In the genomic region with DNA sequence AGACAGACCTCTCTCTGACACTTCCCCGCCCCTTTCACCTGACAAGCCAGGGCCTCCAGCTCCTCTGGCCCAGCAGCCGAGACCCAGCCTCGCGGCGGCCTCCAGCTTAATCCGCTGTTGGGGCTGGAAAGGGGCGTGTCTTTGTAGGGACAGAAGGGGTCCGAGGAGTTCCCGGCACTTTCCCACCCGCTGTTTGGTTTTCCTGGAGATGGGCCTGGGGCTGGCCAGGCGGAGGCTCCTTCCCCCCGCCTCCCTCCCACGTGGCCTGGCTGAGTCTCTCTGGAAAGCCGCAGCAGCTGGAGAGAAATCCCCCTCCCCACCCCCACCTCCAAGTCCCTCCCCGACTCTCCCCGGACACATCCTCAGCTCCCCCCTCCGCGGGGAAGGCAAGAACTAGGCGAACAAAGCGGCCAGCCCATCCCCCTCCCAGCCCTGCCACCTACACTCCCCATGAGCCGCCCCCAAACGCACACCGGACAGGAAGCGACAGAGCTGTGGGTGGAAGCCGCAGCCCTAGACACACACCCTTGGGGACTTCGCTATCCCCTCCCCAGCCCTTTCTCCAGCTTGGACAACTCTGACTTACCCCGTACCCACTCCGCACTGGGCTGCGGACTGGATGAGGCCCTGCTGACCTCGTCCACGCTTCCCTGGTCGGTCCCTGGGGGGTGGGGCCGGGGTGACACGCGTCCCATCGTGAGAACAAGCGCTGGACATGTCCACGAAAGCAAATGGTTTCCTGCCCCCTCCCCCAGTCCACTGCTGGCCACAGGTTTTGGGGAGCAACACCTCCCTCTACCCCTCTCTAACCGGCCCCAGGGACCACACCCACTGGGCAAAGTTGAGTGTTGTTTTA, we compare ENCODE assay signal across 8 cellular contexts. TPM values are rescaled to one million over a fixed set of nuclear protein-coding genes. Genes with fewer than 3 reads are reported as not detected.
DNase-seq lines count a peak whose midpoint lies in the region; ATAC-seq and TF ChIP-seq lines count a peak whose summit lies in the region.

No MANE protein-coding gene starts in this region.

- peaks cover 7% of the 10 kb centered on the region for H3K79me1 ChIP-seq in neuronal stem cell (ENCODE audit: low read depth, low read length)

- peak overlapping the region; percentile 99 for H3K9ac ChIP-seq in neuronal stem cell (ENCODE audit: low read depth, low read length, poor library complexity)

- H3K9me3 Mint-ChIP-seq in WTC11 = no peaks in the 10 kb centered on the region

- H2AFZ ChIP-seq in neuronal stem cell (ENCODE audit: low read length) = peak overlapping the region; percentile 92

- H4K91ac ChIP-seq in neuronal stem cell (ENCODE audit: low read depth, low read length, poor library complexity) = peak overlapping the region; percentile 48

- CTCF ChIA-PET in AG04450 (lab: Charles Lee) = interaction anchor here (0.9 to 2.8 kb wide), 2 partner anchors 20 to 37 kb away, joined by 5 to 15 read pairs; no protein-coding TSS in a partner anchor
- CTCF ChIA-PET in WTC11 (lab: Charles Lee) = interaction anchor here (0.6 to 6.7 kb wide), 22 partner anchors 12 to 442 kb away, joined by 3 to 105 read pairs (median 4); partner anchors contain the start of genes CLPX, PARP16 and RNU5B-1

- peaks cover 37 to 42% of the 10 kb centered on the region in 2 donors for H3K4me1 ChIP-seq in neuronal stem cell (ENCODE audit: control insufficient read depth in 2 of 2, insufficient read depth in 1 of 2, low read depth in 1 of 2, low read length in 2 of 2)

- H3K27ac Mint-ChIP-seq in WTC11 = peak overlapping the region; percentile 93

- H3K4me3 ChIP-seq in AG04450 (ENCODE audit: low read depth, low read length) = peak overlapping the region; percentile 68
- peak overlapping the region; percentile 92 to 93 for H3K4me3 ChIP-seq in neuronal stem cell (ENCODE audit: low read length in 2 of 2)

- peaks cover 0 to 16% of the 10 kb centered on the region in 2 donors for H3K36me3 ChIP-seq in neuronal stem cell (replicated peaks in 1 of 2; ENCODE audit: control insufficient read depth in 2 of 2, insufficient read depth in 2 of 2, low read length in 2 of 2)

- WGBS in neuronal stem cell (ENCODE audit: extremely low coverage in 2 of 2, insufficient read length in 2 of 2, insufficient replicate concordance in 1 of 2), 2 donors = no CpG with 5 or more reads among the region's 39 CpGs

- H3K36me3 Mint-ChIP-seq in WTC11 = no peaks in the 10 kb centered on the region

- H3K4me3 Mint-ChIP-seq in WTC11 = peak overlapping the region; percentile 98

- H2AK5ac ChIP-seq in neuronal stem cell (ENCODE audit: low read depth, low read length) = peak overlapping the region; percentile 97

- ATAC-seq in GM18907 (IDR thresholded peaks at IDR 0.05; ENCODE audit: unreplicated experiment) (peak; percentile 57), WTC11 (peak; percentile 71), GM21717 (IDR thresholded peaks at IDR 0.05; ENCODE audit: unreplicated experiment) (no peak)

- H2BK15ac ChIP-seq in neuronal stem cell (ENCODE audit: low read length) = peak overlapping the region; percentile 95

- peaks cover 76% of the 10 kb centered on the region for H3K4me1 Mint-ChIP-seq in WTC11

- peaks cover 20% of the 10 kb centered on the region for H3K27me3 Mint-ChIP-seq in WTC11 (ENCODE audit: low read depth)

- peak overlapping the region; percentile 85 for H2BK12ac ChIP-seq in neuronal stem cell (ENCODE audit: low read length)

- H2BK5ac ChIP-seq in neuronal stem cell (ENCODE audit: low read length) = peak overlapping the region; percentile 99

- H3K4ac ChIP-seq in neuronal stem cell (ENCODE audit: low read length) = peak overlapping the region; percentile 81

- peak overlapping the region; percentile 95 for H4K8ac ChIP-seq in neuronal stem cell (ENCODE audit: low read depth, low read length)

- H3K27me3 ChIP-seq in AG04450 (ENCODE audit: control insufficient read depth, insufficient read depth, low read length) = peaks cover 18% of the 10 kb centered on the region
- no peaks in the 10 kb centered on the region for H3K27me3 ChIP-seq in neuronal stem cell (ENCODE audit: control insufficient read depth in 3 of 3, insufficient read depth in 3 of 3, low read depth in 1 of 3, low read length in 3 of 3)

- H3K9me3 ChIP-seq in AG04450 (ENCODE audit: control insufficient read depth, insufficient read depth, low read length) (no peaks in the 10 kb centered on the region; the same call in 1 of the 2 replicates), neuronal stem cell (replicated peaks in 1 of 2; ENCODE audit: control insufficient read depth in 2 of 2, insufficient read depth in 1 of 2, low read depth in 1 of 2, low read length in 2 of 2) (no peaks in the 10 kb centered on the region)

- DNase-seq in AG04450 (ENCODE audit: low read depth, low spot score) (peak; percentile 46), WTC11 (ENCODE audit: low spot score) (peak; percentile 96), glomerular visceral epithelial cell (ENCODE audit: extremely low spot score) (peak; percentile 71), neuronal stem cell (ENCODE audit: low spot score) (peak; percentile 97), KG1 (lab: John Stamatoyannopoulos, UW) (no peak)
- DNase-seq in stimulated activated naive CD4-positive, alpha-beta T cell (lab: John Stamatoyannopoulos, UW) = no peak

- H3K23ac ChIP-seq in neuronal stem cell (ENCODE audit: low read depth, low read length, poor library complexity) = peak overlapping the region; percentile 81

- peak overlapping the region; percentile 82 for H3K14ac ChIP-seq in neuronal stem cell (ENCODE audit: low read length)

- peak overlapping the region; percentile 76 for H2BK120ac ChIP-seq in neuronal stem cell (ENCODE audit: low read depth, low read length)

- POLR2A ChIA-PET in AG04450 (lab: Yijun Ruan, JAX) = interaction anchor here (0.7 to 1.5 kb wide), 5 partner anchors 9 to 15 kb away, joined by 3 to 5 read pairs (median 4); no protein-coding TSS in a partner anchor
- POLR2A ChIA-PET in WTC11 (lab: Charles Lee) = interaction anchor here (0.6 to 2.8 kb wide), 15 partner anchors 8 to 999 kb away, joined by 3 to 12 read pairs (median 4); partner anchors contain the start of gene RNU5B-1

- TF ChIP-seq CTCF in AG04450 (IDR thresholded peaks at IDR 0.05; ENCODE audit: low read depth, low read length) (no peak), WTC11 (IDR thresholded peaks at IDR 0.05) (no peak)

- H3K27ac ChIP-seq in AG04450 (ENCODE audit: low read depth, low read length) (peak overlapping the region; percentile 65), neuronal stem cell (replicated peaks; ENCODE audit: low read length) (peak overlapping the region; percentile 100)

- H3K18ac ChIP-seq in neuronal stem cell (ENCODE audit: low read length) = peak overlapping the region; percentile 100

- H3K4me2 ChIP-seq in neuronal stem cell (ENCODE audit: insufficient read depth, low read length, poor library complexity, severe bottlenecking) = peak overlapping the region; percentile 100

TF ChIP-seq in WTC11, 78 proteins besides CTCF, POLR2A, EP300 and RAD21 (continues in another document):
- TF ChIP-seq SOX15 (CRISPR knock-in tag; IDR thresholded peaks at IDR 0.05) (no peak), CREM (CRISPR knock-in tag; IDR thresholded peaks at IDR 0.05) (no peak), HMGA2 (CRISPR knock-in tag; IDR thresholded peaks at IDR 0.05) (no peak), TEAD1 (CRISPR knock-in tag; IDR thresholded peaks at IDR 0.05) (no peak), NFYB (CRISPR knock-in tag; conservative IDR thresholded peaks at IDR 0.05; ENCODE audit: low read depth) (0 out of 2 replicates have a peak, but pooled peaks have one; percentile 5), AR (CRISPR knock-in tag; IDR thresholded peaks at IDR 0.05) (no peak), ATF3 (CRISPR knock-in tag; conservative IDR thresholded peaks at IDR 0.05) (no peak), NR1H2 (CRISPR knock-in tag; IDR thresholded peaks at IDR 0.05) (no peak), FOXK1 (CRISPR knock-in tag; IDR thresholded peaks at IDR 0.05) (no peak), RORB (CRISPR knock-in tag; IDR thresholded peaks at IDR 0.05) (no peak)

RNA-seq across cellular contexts. Expression of gene IGDCC4, which starts 1.2 kb away (rescaled TPM):
- polyA plus RNA-seq in AG04450 (2011; rRNA removed) = 5.2 and 5.6 TPM in 2 replicates
- 6.0 and 7.2 TPM in 2 replicates for polyA minus RNA-seq in AG04450 (2011; rRNA and poly(A)+ RNA removed)
- total RNA-seq in WTC11 (2021) = 14.5 to 15.6 TPM (median 15.3 TPM) in 3 replicates
- 17.1 TPM for polyA plus RNA-seq in neuronal stem cell (2013, experiment 1 of 2)
- polyA plus RNA-seq in neuronal stem cell (2013, experiment 2 of 2) = 17.4 TPM

RNA-seq across cellular contexts. Expression of gene IGDCC3, which starts 43.8 kb away (rescaled TPM):
- 0.11 and 0.16 TPM in 2 replicates for polyA plus RNA-seq in AG04450 (2011; rRNA removed)
- polyA minus RNA-seq in AG04450 (2011; rRNA and poly(A)+ RNA removed) = 0.18 TPM in 1 of 2 replicates, not detected in the other
- total RNA-seq in WTC11 (2021) = 49.2 to 53.5 TPM (median 53.5 TPM) in 3 replicates
- polyA plus RNA-seq in neuronal stem cell (2013, experiment 1 of 2) = 69.2 TPM
- 70.9 TPM for polyA plus RNA-seq in neuronal stem cell (2013, experiment 2 of 2)

Comparison
In these comparisons a context has a peak if more than half of its experiments do, and no peak if none do; other contexts are left out.
1. DNase-seq: peak in AG04450 (single experiment), WTC11 (single experiment), glomerular visceral epithelial cell (single experiment) and neuronal stem cell (single experiment); none in KG1 (single experiment) and stimulated activated naive CD4-positive, alpha-beta T cell (0 of 6).